15 cellular contexts compared by ENCODE assay signal in the genomic region with DNA sequence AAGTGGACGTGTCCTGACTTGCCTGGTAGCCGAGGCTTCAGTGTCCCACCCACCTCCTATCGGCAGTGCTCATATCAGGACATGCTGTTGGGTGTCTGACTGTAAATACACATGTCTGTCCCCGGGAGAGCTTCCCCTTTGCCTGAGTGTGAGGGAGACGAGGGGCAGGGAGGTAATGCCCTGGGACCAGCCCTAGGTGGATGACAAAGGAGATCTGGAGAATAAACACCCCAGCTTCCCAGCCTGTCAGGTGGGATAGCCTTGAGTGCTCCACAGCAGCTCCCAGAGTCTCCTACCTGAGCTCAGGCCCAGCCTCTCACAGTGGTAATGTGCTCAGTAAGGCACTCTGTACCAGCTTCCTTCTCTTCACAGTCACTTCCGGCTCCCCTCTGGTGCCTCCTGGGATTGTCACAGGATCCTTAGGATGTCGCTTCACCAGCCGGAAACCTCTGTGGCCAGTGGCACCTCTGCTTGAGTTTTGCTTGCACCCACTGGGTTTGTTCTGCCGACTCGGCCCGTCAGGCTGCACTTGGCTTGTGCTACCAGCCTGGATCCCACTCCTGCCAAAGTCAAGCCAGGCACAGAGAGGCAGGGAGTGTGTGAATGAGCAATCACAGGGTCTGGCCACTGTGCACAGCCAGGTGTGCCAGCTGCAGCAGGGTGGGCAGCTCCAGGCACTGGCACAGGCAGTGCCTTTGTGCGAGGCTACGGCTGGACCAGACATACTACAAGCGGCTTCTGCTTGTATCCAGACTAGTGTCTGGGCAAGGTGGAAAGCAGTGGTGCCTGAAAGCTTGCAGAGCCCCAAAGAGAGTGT. TPM values are rescaled to one million over a fixed set of nuclear protein-coding genes. Genes with fewer than 3 reads are reported as not detected.
A peak's percentile ranks its signal among the peaks of the same experiment; 100 is the strongest.
DNase-seq lines count a peak whose midpoint lies in the region; ATAC-seq, FAIRE-seq and TF ChIP-seq lines count a peak whose summit lies in the region.
"Had no signal": no experiment of that assay in that cellular context is flagged by ENCODE, and none has a peak within 500 bp of the region (broad histone marks: within the 10 kb centered on the region; RNA-seq: fewer than 3 reads in every experiment).

No MANE protein-coding gene starts in this region.

- no peak for TF ChIP-seq POLR2A in HepG2 (IDR thresholded peaks at IDR 0.05; ENCODE audit: insufficient read depth in 1 of 2, low read depth in 2 of 2, low read length in 2 of 2)

- no peak for TF ChIP-seq EP300 in HepG2 (IDR thresholded peaks at IDR 0.05; ENCODE audit: low read depth in 2 of 2, low read length in 2 of 2)
- no peak for TF ChIP-seq EP300 in HepG2 (CRISPR knock-in tag; IDR thresholded peaks at IDR 0.05; ENCODE audit: borderline replicate concordance)

- no peaks in the 10 kb centered on the region for H3K36me3 Mint-ChIP-seq in activated T-helper 17 cell treated with anti-CD3 and anti-CD28 coated beads, Interleukin-2, amount 50 U/mL, for 72 hours (ENCODE audit: low read depth)
- H3K36me3 Mint-ChIP-seq: activated naive CD4-positive, alpha-beta T cell treated with anti-CD3 and anti-CD28 coated beads, Interleukin-2, amount 50 U/mL, for 24 hours had no signal

- 38% methylated on average over 9 of the region's 14 CpGs for WGBS in HepG2 (ENCODE audit: low lambda C conversion rate)

- H4K20me1 ChIP-seq in HepG2 (ENCODE audit: insufficient read depth, low read length): no peaks in the 10 kb centered on the region
- H4K20me1 ChIP-seq: BLaER1 had no signal

- peak overlapping the region; percentile 91 for H2AFZ ChIP-seq in HepG2 (ENCODE audit: low read length)

- peak overlapping the region; percentile 74 for H3K4me2 ChIP-seq in HepG2 (ENCODE audit: low read depth, low read length)
- H3K4me2 ChIP-seq: BLaER1 had no signal

- in situ Hi-C loops in HepG2 (cut with HindIII; ENCODE audit: extremely low pct_ligation_motif_present, low pct_unique_long_range_greater_than_20kb): loop anchor here (25.0 kb wide), 1 partner anchor 709 kb away; no protein-coding TSS in a partner anchor

- H3K9ac ChIP-seq in HepG2 (ENCODE audit: insufficient read depth, low read depth, low read length): peak overlapping the region; percentile 42
- H3K9ac ChIP-seq: BLaER1 had no signal

- CTCF ChIA-PET in HepG2 (lab: Yijun Ruan, JAX; ENCODE audit: low intra/inter-chr PET ratio, low total read pairs): no interaction called here

- ATAC-seq in Right ventricle myocardium inferior: peak; percentile 23
- no peak for ATAC-seq in Right ventricle myocardium superior (ENCODE audit: poor library complexity)
- peak; percentile 23 for ATAC-seq in activated T-helper 17 cell treated with anti-CD3 and anti-CD28 coated beads, Interleukin-2, amount 50 U/mL, for 72 hours (replicated peaks)
- peak; percentile 96 for ATAC-seq in HepG2
- no peak for ATAC-seq in GM21723 (IDR thresholded peaks at IDR 0.05; ENCODE audit: unreplicated experiment)
- ATAC-seq in HG03135 (IDR thresholded peaks at IDR 0.05; ENCODE audit: unreplicated experiment): no peak
- ATAC-seq in HG02588 (IDR thresholded peaks at IDR 0.05; ENCODE audit: unreplicated experiment): no peak

- no peak overlapping the region for H3K27ac Mint-ChIP-seq in activated T-helper 17 cell treated with anti-CD3 and anti-CD28 coated beads, Interleukin-2, amount 50 U/mL, for 72 hours
- H3K27ac Mint-ChIP-seq: activated naive CD4-positive, alpha-beta T cell treated with anti-CD3 and anti-CD28 coated beads, Interleukin-2, amount 50 U/mL, for 24 hours had no signal

- BruUV-seq in HepG2 (replicated peaks; lab: Mats Ljungman, UMichigan): no TSS peak

- H3K36me3 ChIP-seq in HepG2 (replicated peaks in 1 of 2; ENCODE audit: control insufficient read depth in 1 of 2, insufficient read depth in 2 of 2, low read length in 2 of 2): no peaks in the 10 kb centered on the region
- H3K36me3 ChIP-seq: BLaER1, heart left ventricle, tibial nerve had no signal

- TF ChIP-seq RAD21 in HepG2 (CRISPR knock-in tag; IDR thresholded peaks at IDR 0.05): no peak

- H3K4me1 Mint-ChIP-seq in activated T-helper 17 cell treated with anti-CD3 and anti-CD28 coated beads, Interleukin-2, amount 50 U/mL, for 72 hours: no peaks in the 10 kb centered on the region
- H3K4me1 Mint-ChIP-seq: activated naive CD4-positive, alpha-beta T cell treated with anti-CD3 and anti-CD28 coated beads, Interleukin-2, amount 50 U/mL, for 24 hours had no signal

- POLR2A ChIA-PET in HepG2 (lab: Yijun Ruan, JAX): interaction anchor here (0.6 to 1.2 kb wide), 2 partner anchors 11 to 245 kb away, joined by 3 to 14 read pairs; no protein-coding TSS in a partner anchor

- H3K4me3 ChIP-seq in HepG2 (replicated peaks in 1 of 3; ENCODE audit: insufficient read depth in 1 of 3, low read depth in 2 of 3, low read length in 3 of 3): peak overlapping the region; percentile 11 to 58 (median 49); a peak in 5 of 6 replicates
- H3K4me3 ChIP-seq: BLaER1, heart left ventricle, tibial nerve had no signal

- no peaks in the 10 kb centered on the region for H3K79me2 ChIP-seq in HepG2 (ENCODE audit: insufficient read depth, low read length)

- no peak overlapping the region for H3K4me3 Mint-ChIP-seq in activated T-helper 17 cell treated with anti-CD3 and anti-CD28 coated beads, Interleukin-2, amount 50 U/mL, for 72 hours
- H3K4me3 Mint-ChIP-seq: activated naive CD4-positive, alpha-beta T cell treated with anti-CD3 and anti-CD28 coated beads, Interleukin-2, amount 50 U/mL, for 24 hours had no signal

- TF ChIP-seq CTCF in HepG2 (CRISPR knock-in tag; IDR thresholded peaks at IDR 0.05): no peak

- H3K27ac ChIP-seq in HepG2 (ENCODE audit: extremely low read length, insufficient read depth, low read length): no peak overlapping the region
- H3K27ac ChIP-seq: BLaER1, heart left ventricle, tibial nerve had no signal

- no peaks in the 10 kb centered on the region for H3K27me3 ChIP-seq in HepG2 (ENCODE audit: control insufficient read depth in 1 of 2, insufficient read depth in 2 of 2, low read length in 2 of 2)
- H3K27me3 ChIP-seq: BLaER1, heart left ventricle, tibial nerve had no signal

- H3K9me3 ChIP-seq in HepG2 (ENCODE audit: low read length): no peaks in the 10 kb centered on the region
- H3K9me3 ChIP-seq: BLaER1, heart left ventricle, tibial nerve had no signal

- H3K27me3 Mint-ChIP-seq in activated T-helper 17 cell treated with anti-CD3 and anti-CD28 coated beads, Interleukin-2, amount 50 U/mL, for 72 hours: no peaks in the 10 kb centered on the region
- H3K27me3 Mint-ChIP-seq: activated naive CD4-positive, alpha-beta T cell treated with anti-CD3 and anti-CD28 coated beads, Interleukin-2, amount 50 U/mL, for 24 hours had no signal

- intact Hi-C loops in Right ventricle myocardium inferior (cut with DNase I) (no loop called here), Right ventricle myocardium superior (cut with DNase I) (no loop called here), HepG2 (cut with micrococcal nuclease; ENCODE audit: unreplicated experiment) (no loop called here)

- no peak for DNase-seq in Right ventricle myocardium inferior (ENCODE audit: missing footprints)
- DNase-seq in Right ventricle myocardium superior: no peak
- DNase-seq in HepG2 (ENCODE audit: low spot score): peak; percentile 29
- DNase-seq in RKO (ENCODE audit: low spot score): no peak
- DNase-seq: dermis blood vessel endothelial cell, heart left ventricle, NCI-H2107, right cardiac atrium had no signal

- peaks cover 19% of the 10 kb centered on the region; the same call in 1 of the 2 replicates for H3K4me1 ChIP-seq in HepG2 (ENCODE audit: insufficient read depth, low read length)
- H3K4me1 ChIP-seq: BLaER1, heart left ventricle, tibial nerve had no signal

- FAIRE-seq in HepG2 (lab: Jason Lieb, UNC): no peak

- H3K9me3 Mint-ChIP-seq in activated T-helper 17 cell treated with anti-CD3 and anti-CD28 coated beads, Interleukin-2, amount 50 U/mL, for 72 hours: no peaks in the 10 kb centered on the region
- H3K9me3 Mint-ChIP-seq: activated naive CD4-positive, alpha-beta T cell treated with anti-CD3 and anti-CD28 coated beads, Interleukin-2, amount 50 U/mL, for 24 hours had no signal

TF ChIP-seq in HepG2, 621 proteins besides CTCF, POLR2A, EP300 and RAD21 (continues in another document):
- no peak for TF ChIP-seq ZNF101 (CRISPR knock-in tag; IDR thresholded peaks at IDR 0.05; ENCODE audit: borderline replicate concordance, low read depth)
- peak; percentile 45 for TF ChIP-seq ZFY (CRISPR knock-in tag; IDR thresholded peaks at IDR 0.05)
- no peak for TF ChIP-seq PPARG (CRISPR knock-in tag; conservative IDR thresholded peaks at IDR 0.05)

RNA-seq across cellular contexts. Expression of gene RGCC, which starts 54.4 kb away (rescaled TPM):
- total RNA-seq in Right ventricle myocardium inferior (41.4 TPM), Right ventricle myocardium superior (33.2 TPM), HepG2 (2016; rRNA removed; fragmentation: Illumina TruSeq; extraction: Trizol) (0.20 and 0.29 TPM in 2 replicates)
- total RNA-seq in activated T-helper 17 cell treated with anti-CD3 and anti-CD28 coated beads, Interleukin-2, amount 50 U/mL, for 72 hours: 100 to 1,000 TPM in 1 of 2 donors, 10 to 100 TPM in 1; 57.0 to 163 TPM
- total RNA-seq in HepG2 (2016; cell fraction: cytosol; rRNA removed; fragmentation: Illumina TruSeq; extraction: Trizol; ENCODE audit: low read depth): 0.26 TPM in 1 of 2 replicates, not detected in the other
- 0.39 and 0.61 TPM in 2 replicates for total RNA-seq in HepG2 (2016; cell fraction: insoluble cytoplasmic fraction; rRNA removed; fragmentation: Illumina TruSeq; extraction: Trizol)
- total RNA-seq in HepG2 (2016; cell fraction: membrane; rRNA removed; fragmentation: Illumina TruSeq; extraction: Trizol): 0.49 and 0.65 TPM in 2 replicates
- total RNA-seq in HepG2 (2016; cell fraction: nucleus; rRNA removed; fragmentation: Illumina TruSeq; extraction: Trizol): 0.56 TPM in 1 of 2 replicates, not detected in the other
- polyA plus RNA-seq in HepG2 (2011; rRNA removed): 8.4 and 9.5 TPM in 2 replicates
- 5.6 and 6.7 TPM in 2 replicates for polyA plus RNA-seq in HepG2 (2011; cell fraction: cytosol; rRNA removed)
- polyA plus RNA-seq in HepG2 (2011; cell fraction: nucleus; rRNA removed): 4.9 and 5.8 TPM in 2 replicates
- 4.0 and 15.8 TPM in 2 replicates for polyA plus RNA-seq in HepG2 (2012)
- 0.48 and 0.54 TPM in 2 replicates for polyA plus RNA-seq in HepG2 (2016; cell fraction: cytosol; fragmentation: Illumina TruSeq; extraction: Trizol; ENCODE audit: low read depth)
- 0.43 and 0.45 TPM in 2 replicates for polyA plus RNA-seq in HepG2 (2016; cell fraction: insoluble cytoplasmic fraction; fragmentation: Illumina TruSeq; extraction: Trizol; ENCODE audit: low read depth)
- 0.36 and 0.74 TPM in 2 replicates for polyA plus RNA-seq in HepG2 (2016; cell fraction: membrane; fragmentation: Illumina TruSeq; extraction: Trizol; ENCODE audit: low read depth)
- 1.4 TPM in 1 of 2 replicates, not detected in the other for polyA plus RNA-seq in HepG2 (2016; cell fraction: nucleus; fragmentation: Illumina TruSeq; extraction: Trizol; ENCODE audit: insufficient read depth, low read depth)
- polyA minus RNA-seq in HepG2 (2011; rRNA and poly(A)+ RNA removed; ENCODE audit: low replicate concordance): 2.3 TPM in 1 of 2 replicates, not detected in the other
- polyA minus RNA-seq in HepG2 (2011; cell fraction: cytosol; rRNA and poly(A)+ RNA removed): 3.3 and 4.5 TPM in 2 replicates
- polyA minus RNA-seq in HepG2 (2011; cell fraction: nucleus; rRNA and poly(A)+ RNA removed): 3.0 and 3.4 TPM in 2 replicates

Comparison
In these comparisons a context has a peak if more than half of its experiments do, and no peak if none do; other contexts are left out.
1. ATAC-seq: peak in Right ventricle myocardium inferior (single experiment), activated T-helper 17 cell treated with anti-CD3 and anti-CD28 coated beads, Interleukin-2, amount 50 U/mL, for 72 hours (single experiment) and HepG2 (single experiment); none in Right ventricle myocardium superior (single experiment), GM21723 (single experiment), HG03135 (single experiment) and HG02588 (single experiment).
2. RNA of gene RGCC, which starts 54.4 kb away (total RNA-seq): 57.0 to 163 TPM in activated T-helper 17 cell treated with anti-CD3 and anti-CD28 coated beads, Interleukin-2, amount 50 U/mL, for 72 hours, 41.4 TPM in Right ventricle myocardium inferior (single experiment) and 33.2 TPM in Right ventricle myocardium superior (single experiment); 0.20 to 0.65 TPM in HepG2; every median in the first group is over 10 times any median in the second.